Comparison of ENCODE assay signal across 9 cellular contexts in genomic region chr16:85136705-85137322, GRCh38. TPM values are rescaled to one million over a fixed set of nuclear protein-coding genes. Genes with fewer than 3 reads are reported as not detected.
DNase-seq lines count a peak whose midpoint lies in the region; ATAC-seq, FAIRE-seq and TF ChIP-seq lines count a peak whose summit lies in the region.
"Had no signal": no experiment of that assay in that cellular context is flagged by ENCODE, and none has a peak within 500 bp of the region (broad histone marks: within the 10 kb centered on the region; RNA-seq: fewer than 3 reads in every experiment).

No MANE protein-coding gene starts in this region.

- no peak overlapping the region for H3K4me2 ChIP-seq in HCT116 (ENCODE audit: low read length)

- intact Hi-C loops in HCT116 (cut with micrococcal nuclease) = no loop called here
- intact Hi-C loops in kidney (cut with DNase I) = no loop called here
- intact Hi-C loops in CD4-positive, alpha-beta T cell (cut with DNase I, micrococcal nuclease) = no loop called here

- RAD21 ChIA-PET in HCT116 (lab: Charles Lee; ENCODE audit: low non-redundant PET in 1 of 2, low total read pairs in 2 of 2, uncharacterized antibody in 2 of 2, unreplicated experiment in 2 of 2) = no interaction called here

- CTCF ChIA-PET in HCT116 (lab: Charles Lee) = no interaction called here
- CTCF ChIA-PET in CD4-positive, alpha-beta T cell (lab: Charles Lee) = no interaction called here

- no peaks in the 10 kb centered on the region for H3K27me3 ChIP-seq in HCT116 (ENCODE audit: insufficient read depth, low read length)
- peaks cover 33% of the 10 kb centered on the region for H3K27me3 ChIP-seq in CD4-positive, alpha-beta T cell (ENCODE audit: control insufficient read depth, insufficient read depth, low read length)

- BruUV-seq in HCT116 (replicated peaks; lab: Mats Ljungman, UMichigan) = no TSS peak

- H3K36me3 Mint-ChIP-seq in stimulated activated naive B cell treated with anti-CD40 and anti-IgM and Interleukin-4, amounts not matched to agents 10 μg/mL and 1 μg/mL and 100 μg/mL, for 72 hours = peaks cover 0 to 2% of the 10 kb centered on the region in 2 donors
- no peaks in the 10 kb centered on the region for H3K36me3 Mint-ChIP-seq in CD4-positive, alpha-beta T cell (ENCODE audit: low read depth)
- H3K36me3 Mint-ChIP-seq in endothelial cell (ENCODE audit: low read depth, unreplicated experiment) = peaks cover 8% of the 10 kb centered on the region

- peak overlapping the region; percentile 34 for H3K27ac Mint-ChIP-seq in stimulated activated naive B cell treated with anti-CD40 and anti-IgM and Interleukin-4, amounts not matched to agents 10 μg/mL and 1 μg/mL and 100 μg/mL, for 72 hours
- no peak overlapping the region for H3K27ac Mint-ChIP-seq in CD4-positive, alpha-beta T cell
- no peak overlapping the region for H3K27ac Mint-ChIP-seq in endothelial cell (ENCODE audit: unreplicated experiment)

- no peak overlapping the region for H3K4me3 ChIP-seq in HCT116 (replicated peaks in 1 of 2; ENCODE audit: low read depth in 1 of 2, low read length in 2 of 2)
- no peak overlapping the region for H3K4me3 ChIP-seq in astrocyte of the spinal cord (ENCODE audit: low read depth, low read length)
- peak overlapping the region; percentile 25 to 58 for H3K4me3 ChIP-seq in kidney (ENCODE audit: low read length in 2 of 2)

- peaks cover 0 to 1% of the 10 kb centered on the region in 2 donors for H3K9me3 Mint-ChIP-seq in stimulated activated naive B cell treated with anti-CD40 and anti-IgM and Interleukin-4, amounts not matched to agents 10 μg/mL and 1 μg/mL and 100 μg/mL, for 72 hours
- no peaks in the 10 kb centered on the region for H3K9me3 Mint-ChIP-seq in CD4-positive, alpha-beta T cell
- H3K9me3 Mint-ChIP-seq in endothelial cell (ENCODE audit: unreplicated experiment) = no peaks in the 10 kb centered on the region

- POLR2A ChIA-PET in HCT116 (lab: Charles Lee) = no interaction called here
- POLR2A ChIA-PET in CD4-positive, alpha-beta T cell (lab: Charles Lee) = no interaction called here

- no peaks in the 10 kb centered on the region for H3K4me1 ChIP-seq in HCT116 (ENCODE audit: control insufficient read depth in 1 of 2, insufficient read depth in 2 of 2, low read length in 2 of 2)
- H3K4me1 ChIP-seq in kidney (ENCODE audit: control insufficient read depth in 1 of 2, insufficient read depth in 1 of 2, low read depth in 1 of 2, low read length in 2 of 2) = peaks cover 0 to 20% of the 10 kb centered on the region in 2 donors

- H3K27ac ChIP-seq in HCT116 (ENCODE audit: low read depth, low read length) (no peak overlapping the region), kidney (ENCODE audit: low read depth in 2 of 2, low read length in 2 of 2) (peak overlapping the region; percentile 81 to 87)
- H3K27ac ChIP-seq in CD4-positive, alpha-beta T cell (ENCODE audit: low read depth, low read length) = no peak overlapping the region

- TF ChIP-seq POLR2A in HCT116 (IDR thresholded peaks at IDR 0.05; ENCODE audit: borderline replicate concordance, extremely low read depth, insufficient read depth, insufficient read length) = no peak

- no peak overlapping the region for H2AFZ ChIP-seq in HCT116 (ENCODE audit: low read depth, low read length, poor library complexity, severe bottlenecking)

- peaks cover 37 to 53% of the 10 kb centered on the region in 2 donors for H3K27me3 Mint-ChIP-seq in stimulated activated naive B cell treated with anti-CD40 and anti-IgM and Interleukin-4, amounts not matched to agents 10 μg/mL and 1 μg/mL and 100 μg/mL, for 72 hours
- H3K27me3 Mint-ChIP-seq in CD4-positive, alpha-beta T cell = peaks cover 33% of the 10 kb centered on the region
- peaks cover 11% of the 10 kb centered on the region for H3K27me3 Mint-ChIP-seq in endothelial cell (ENCODE audit: unreplicated experiment)

- H3K4me3 Mint-ChIP-seq in stimulated activated naive B cell treated with anti-CD40 and anti-IgM and Interleukin-4, amounts not matched to agents 10 μg/mL and 1 μg/mL and 100 μg/mL, for 72 hours = peak overlapping the region; percentile 20 to 55
- no peak overlapping the region for H3K4me3 Mint-ChIP-seq in CD4-positive, alpha-beta T cell
- H3K4me3 Mint-ChIP-seq in endothelial cell (ENCODE audit: unreplicated experiment) = no peak overlapping the region

- no peaks in the 10 kb centered on the region for H3K9me2 ChIP-seq in HCT116 (ENCODE audit: insufficient read depth)

- FAIRE-seq in kidney (lab: Jason Lieb, UNC) = no peak

- in situ Hi-C loops in astrocyte of the spinal cord (cut with HindIII; ENCODE audit: low sequenced_read_pairs) = no loop called here

- peaks cover 15 to 27% of the 10 kb centered on the region in 2 donors for H3K4me1 Mint-ChIP-seq in stimulated activated naive B cell treated with anti-CD40 and anti-IgM and Interleukin-4, amounts not matched to agents 10 μg/mL and 1 μg/mL and 100 μg/mL, for 72 hours
- H3K4me1 Mint-ChIP-seq in CD4-positive, alpha-beta T cell (ENCODE audit: low read depth) = no peaks in the 10 kb centered on the region
- peaks cover 32% of the 10 kb centered on the region for H3K4me1 Mint-ChIP-seq in endothelial cell (ENCODE audit: unreplicated experiment)

- no peak for TF ChIP-seq CTCF in HCT116 (IDR thresholded peaks at IDR 0.05 in 2 of 3, conservative IDR thresholded peaks at IDR 0.05 in 1 of 3; ENCODE audit: borderline replicate concordance in 1 of 3, insufficient read depth in 1 of 3, low read depth in 2 of 3, low read length in 2 of 3)
- no peak for TF ChIP-seq CTCF in astrocyte of the spinal cord (IDR thresholded peaks at IDR 0.05; ENCODE audit: low read depth, low read length)
- no peak for TF ChIP-seq CTCF in kidney (IDR thresholded peaks at IDR 0.05; ENCODE audit: borderline replicate concordance, extremely low read depth, insufficient read depth)
- TF ChIP-seq CTCF in CD4-positive, alpha-beta T cell (IDR thresholded peaks at IDR 0.05) = no peak
- no peak for TF ChIP-seq CTCF in endothelial cell (IDR thresholded peaks at IDR 0.05; ENCODE audit: unreplicated experiment)

- no peak overlapping the region for H3K9ac ChIP-seq in HCT116 (ENCODE audit: low read length)
- H3K9ac ChIP-seq in kidney (ENCODE audit: low read length in 2 of 2) = no peak overlapping the region

- H4K20me1 ChIP-seq in HCT116 (ENCODE audit: insufficient read depth) = no peaks in the 10 kb centered on the region

- DNase-seq in HCT116 (ENCODE audit: low read depth, low spot score) (no peak), astrocyte of the spinal cord (ENCODE audit: low read depth, low spot score) (peak; percentile 32), kidney (no peak), endothelial cell (ENCODE audit: low spot score) (no peak)
- DNase-seq in stimulated activated naive B cell treated with anti-CD40 and anti-IgM and Interleukin-4, amounts not matched to agents 10 μg/mL and 1 μg/mL and 100 μg/mL, for 72 hours = no peak
- DNase-seq in CD4-positive, alpha-beta T cell = no peak
- DNase-seq: activated CD4-positive, alpha-beta T cell treated with anti-CD3 and anti-CD28 coated beads for 4 hours had no signal

- ATAC-seq in HCT116 (peak; percentile 67), HG03097 (IDR thresholded peaks at IDR 0.05; ENCODE audit: low FRiP score, unreplicated experiment) (no peak), HG03196 (IDR thresholded peaks at IDR 0.05; ENCODE audit: unreplicated experiment) (no peak)
- peak; percentile 19 to 46 for ATAC-seq in stimulated activated naive B cell treated with anti-CD40 and anti-IgM and Interleukin-4, amounts not matched to agents 10 μg/mL and 1 μg/mL and 100 μg/mL, for 72 hours (replicated peaks)
- no peak for ATAC-seq in CD4-positive, alpha-beta T cell (ENCODE audit: poor library complexity)

- H3K36me3 ChIP-seq in HCT116 (ENCODE audit: control insufficient read depth in 1 of 2, insufficient read depth in 2 of 2, low read length in 2 of 2) (no peaks in the 10 kb centered on the region), kidney (ENCODE audit: control insufficient read depth in 1 of 2, insufficient read depth in 2 of 2, low read length in 2 of 2) (no peaks in the 10 kb centered on the region)

- H3K9me3 ChIP-seq in HCT116 (ENCODE audit: control insufficient read depth in 1 of 2, insufficient read depth in 1 of 2, low read depth in 1 of 2, low read length in 2 of 2) (no peaks in the 10 kb centered on the region), kidney (ENCODE audit: control insufficient read depth in 1 of 2, low read length in 2 of 2) (no peaks in the 10 kb centered on the region)
- H3K9me3 ChIP-seq in CD4-positive, alpha-beta T cell (ENCODE audit: control insufficient read depth, low read length) = no peaks in the 10 kb centered on the region

- H3K79me2 ChIP-seq in HCT116 (ENCODE audit: insufficient read depth, low read length) = no peaks in the 10 kb centered on the region

- no peak for TF ChIP-seq RAD21 in HCT116 (IDR thresholded peaks at IDR 0.05; ENCODE audit: low read depth)

TF ChIP-seq in HCT116, 20 proteins besides CTCF, POLR2A, EP300 and RAD21 (continues in another document):
- no peak for TF ChIP-seq EZH2 (IDR thresholded peaks at IDR 0.05)
- no peak for TF ChIP-seq TCF7L2 (IDR thresholded peaks at IDR 0.05; ENCODE audit: borderline replicate concordance, extremely low read depth, insufficient read depth, insufficient read length)
- no peak for TF ChIP-seq SP1 (IDR thresholded peaks at IDR 0.05; ENCODE audit: low read depth)
- no peak for TF ChIP-seq SRF (IDR thresholded peaks at IDR 0.05; ENCODE audit: low read depth)
- TF ChIP-seq EZH2phosphoT487 (IDR thresholded peaks at IDR 0.05; ENCODE audit: borderline replicate concordance) = no peak
- TF ChIP-seq CEBPB (IDR thresholded peaks at IDR 0.05; ENCODE audit: low read depth) = no peak
- TF ChIP-seq ELF1 (IDR thresholded peaks at IDR 0.05; ENCODE audit: borderline replicate concordance, low read depth) = no peak
- TF ChIP-seq ZFX (IDR thresholded peaks at IDR 0.05) = no peak
- TF ChIP-seq FOSL1 (IDR thresholded peaks at IDR 0.05; ENCODE audit: low read depth) = no peak
- TF ChIP-seq CBX3 (IDR thresholded peaks at IDR 0.05; ENCODE audit: low read depth) = no peak
- TF ChIP-seq EGR1 (IDR thresholded peaks at IDR 0.05; ENCODE audit: low read depth) = no peak
- no peak for TF ChIP-seq JUND (IDR thresholded peaks at IDR 0.05)
- TF ChIP-seq ATF3 (IDR thresholded peaks at IDR 0.05) = no peak

RNA-seq across cellular contexts. Expression of gene CIBAR2, which starts 24.5 kb away (rescaled TPM):
- 0.27 TPM for total RNA-seq in HCT116 (2021; ENCODE audit: unreplicated experiment)
- polyA plus RNA-seq in HCT116 (2012) = 0.20 and 0.21 TPM in 2 replicates
- total RNA-seq in kidney = 1.6 TPM
- polyA plus RNA-seq in kidney (ENCODE audit: insufficient read depth, low read depth, low replicate concordance) = not detected
- not detected for total RNA-seq in CD4-positive, alpha-beta T cell
- total RNA-seq in endothelial cell (ENCODE audit: unreplicated experiment) = not detected

Comparison
In these comparisons a context has a peak if more than half of its experiments do, and no peak if none do; other contexts are left out.
1. ATAC-seq: peak in HCT116 (single experiment) and stimulated activated naive B cell treated with anti-CD40 and anti-IgM and Interleukin-4, amounts not matched to agents 10 μg/mL and 1 μg/mL and 100 μg/mL, for 72 hours (2 of 2); none in HG03097 (single experiment), CD4-positive, alpha-beta T cell (single experiment) and HG03196 (single experiment).
2. H3K27ac ChIP-seq: peak in kidney (2 of 2); none in HCT116 (single experiment) and CD4-positive, alpha-beta T cell (single experiment).
3. H3K4me3 ChIP-seq: peak in kidney (2 of 2); none in HCT116 (0 of 2) and astrocyte of the spinal cord (single experiment).
4. H3K4me3 Mint-ChIP-seq: peak in stimulated activated naive B cell treated with anti-CD40 and anti-IgM and Interleukin-4, amounts not matched to agents 10 μg/mL and 1 μg/mL and 100 μg/mL, for 72 hours (2 of 2); none in CD4-positive, alpha-beta T cell (single experiment) and endothelial cell (single experiment).